Comparison of ENCODE assay signal across 8 cellular contexts in genomic region chr11:68855205-68855978, GRCh38. TPM values are rescaled to one million over a fixed set of nuclear protein-coding genes. Genes with fewer than 3 reads are reported as not detected.
A peak's percentile ranks its signal among the peaks of the same experiment; 100 is the strongest.
DNase-seq lines count a peak whose midpoint lies in the region; ATAC-seq, FAIRE-seq and TF ChIP-seq lines count a peak whose summit lies in the region.

No MANE protein-coding gene starts in this region.

- H3K9me3 ChIP-seq in AG04450 (ENCODE audit: control insufficient read depth, insufficient read depth, low read length) = peaks cover 3% of the 10 kb centered on the region; the same call in 1 of the 2 replicates

- CTCF ChIA-PET in AG04450 (lab: Charles Lee) = no interaction called here

- FAIRE-seq in frontal cortex (lab: Jason Lieb, UNC) = no peak

- H3K4me1 Mint-ChIP-seq in osteocyte (ENCODE audit: unreplicated experiment) = peaks cover 11% of the 10 kb centered on the region

- TF ChIP-seq CTCF in AG04450 (IDR thresholded peaks at IDR 0.05; ENCODE audit: low read depth, low read length) (no peak), HL-60 (IDR thresholded peaks at IDR 0.05; ENCODE audit: insufficient read depth, low read length) (no peak), osteocyte (IDR thresholded peaks at IDR 0.05) (peak; percentile 45)

- peaks cover 10% of the 10 kb centered on the region for H3K27me3 Mint-ChIP-seq in osteocyte (ENCODE audit: unreplicated experiment)

- POLR2A ChIA-PET in AG04450 (lab: Yijun Ruan, JAX) = no interaction called here

- H3K9me3 Mint-ChIP-seq in osteocyte (ENCODE audit: unreplicated experiment) = no peaks in the 10 kb centered on the region

- ATAC-seq in HG03354 (IDR thresholded peaks at IDR 0.05; ENCODE audit: poor library complexity, severe bottlenecking, unreplicated experiment) = no peak

- no peaks in the 10 kb centered on the region for H3K36me3 Mint-ChIP-seq in osteocyte (ENCODE audit: unreplicated experiment)

- H3K27me3 ChIP-seq in AG04450 (ENCODE audit: control insufficient read depth, insufficient read depth, low read length) (peaks cover 37% of the 10 kb centered on the region), HL-60 (ENCODE audit: insufficient read depth, poor library complexity, severe bottlenecking) (no peaks in the 10 kb centered on the region)

- peak overlapping the region; percentile 44 for H3K27ac Mint-ChIP-seq in osteocyte (ENCODE audit: unreplicated experiment)

- no peak for DNase-seq in AG04450 (ENCODE audit: low read depth, low spot score)
- DNase-seq in HL-60 (ENCODE audit: low read depth in 1 of 2, low spot score in 1 of 2) = peak; percentile 51 to 72
- DNase-seq in activated CD8-positive, alpha-beta memory T cell treated with anti-CD3 and anti-CD28 coated beads, Interleukin-2, amount 50 U/mL, for 48 hours = peak; percentile 61
- peak; percentile 51 to 71 for DNase-seq in frontal cortex (ENCODE audit: low spot score in 2 of 2)
- no peak for DNase-seq in osteocyte (ENCODE audit: extremely low spot score, unreplicated experiment)
- DNase-seq in Ammon's horn (ENCODE audit: low spot score) = no peak
- DNase-seq in SHP77 treated with DMSO at 0.1 percent for 48 hours (lab: John Stamatoyannopoulos, UW) = no peak

- H3K4me3 Mint-ChIP-seq in osteocyte (ENCODE audit: unreplicated experiment) = peak overlapping the region; percentile 67

- H3K27ac ChIP-seq in AG04450 (ENCODE audit: low read depth, low read length) = no peak overlapping the region
- peak overlapping the region; percentile 73 for H3K27ac ChIP-seq in HL-60 (replicated peaks)

- H3K4me3 ChIP-seq in AG04450 (ENCODE audit: low read depth, low read length) (peak overlapping the region; percentile 51), HL-60 (replicated peaks; ENCODE audit: insufficient read depth, low read length) (peak overlapping the region; percentile 65)

RNA-seq across cellular contexts. Expression of gene CPT1A, which starts 13.7 kb away (rescaled TPM):
- polyA plus RNA-seq in AG04450 (2011; rRNA removed) = 12.4 and 18.9 TPM in 2 replicates
- 32.8 and 45.2 TPM in 2 replicates for polyA minus RNA-seq in AG04450 (2011; rRNA and poly(A)+ RNA removed)
- total RNA-seq in frontal cortex = 4.5 TPM
- 109 and 117 TPM in 2 replicates for total RNA-seq in osteocyte

RNA-seq across cellular contexts. Expression of gene MRPL21, which starts 48.2 kb away (rescaled TPM):
- polyA plus RNA-seq in AG04450 (2011; rRNA removed) = 36.4 and 46.8 TPM in 2 replicates
- 21.8 and 22.3 TPM in 2 replicates for polyA minus RNA-seq in AG04450 (2011; rRNA and poly(A)+ RNA removed)
- total RNA-seq in frontal cortex (51.0 TPM), osteocyte (43.8 and 50.3 TPM in 2 replicates)

RNA-seq across cellular contexts. Expression of gene IGHMBP2, which starts 48.3 kb away (rescaled TPM):
- 8.7 and 9.1 TPM in 2 replicates for polyA plus RNA-seq in AG04450 (2011; rRNA removed)
- 15.6 and 22.4 TPM in 2 replicates for polyA minus RNA-seq in AG04450 (2011; rRNA and poly(A)+ RNA removed)
- 10.2 TPM for total RNA-seq in frontal cortex
- total RNA-seq in osteocyte = 29.7 and 30.5 TPM in 2 replicates

Comparison
In these comparisons a context has a peak if more than half of its experiments do, and no peak if none do; other contexts are left out.
1. DNase-seq: peak in HL-60 (2 of 2), activated CD8-positive, alpha-beta memory T cell treated with anti-CD3 and anti-CD28 coated beads, Interleukin-2, amount 50 U/mL, for 48 hours (single experiment) and frontal cortex (2 of 2); none in AG04450 (single experiment), osteocyte (single experiment), Ammon's horn (single experiment) and SHP77 treated with DMSO at 0.1 percent for 48 hours (single experiment).
2. RNA of gene CPT1A, which starts 13.7 kb away (total RNA-seq): 109 to 117 TPM in osteocyte; 4.5 TPM in frontal cortex (single experiment); every median in the first group is over 10 times any median in the second.